11 cellular contexts compared by ENCODE assay signal in genomic region chr1:44239961-44240371, GRCh38. TPM values are rescaled to one million over a fixed set of nuclear protein-coding genes. Genes with fewer than 3 reads are reported as not detected.
DNase-seq lines count a peak whose midpoint lies in the region; ATAC-seq, FAIRE-seq and TF ChIP-seq lines count a peak whose summit lies in the region.
"Had no signal": no experiment of that assay in that cellular context is flagged by ENCODE, and none has a peak within 500 bp of the region (broad histone marks: within the 10 kb centered on the region; RNA-seq: fewer than 3 reads in every experiment).

No MANE protein-coding gene starts in this region.

- intact Hi-C loops in lower lobe of right lung (cut with DNase I): no loop called here

- peaks cover 35% of the 10 kb centered on the region for H3K4me1 Mint-ChIP-seq in HFFc6 (ENCODE audit: low read depth)
- peaks cover 7% of the 10 kb centered on the region for H3K4me1 Mint-ChIP-seq in stimulated activated effector memory CD8-positive, alpha-beta T cell treated with anti-CD3 and anti-CD28 coated beads, Interleukin-12 subunit alpha, Interleukin-12 subunit beta, amount 100 ng/mL, for 72 hours
- peaks cover 11% of the 10 kb centered on the region for H3K4me1 Mint-ChIP-seq in activated naive CD8-positive, alpha-beta T cell treated with anti-CD3 and anti-CD28 coated beads for 36 hours
- H3K4me1 Mint-ChIP-seq in activated T-cell treated with anti-CD3 and anti-CD28 coated beads, Interleukin-2, amount 50 U/mL, for 24 hours (ENCODE audit: low read depth): peaks cover 11% of the 10 kb centered on the region

- no peaks in the 10 kb centered on the region for H3K9me3 ChIP-seq in lower lobe of right lung
- no peaks in the 10 kb centered on the region for H3K9me3 ChIP-seq in small intestine (ENCODE audit: control insufficient read depth, low read depth)

- ATAC-seq in lower lobe of right lung (peak; percentile 50 to 60), HG02884 (IDR thresholded peaks at IDR 0.05; ENCODE audit: unreplicated experiment) (no peak)
- no peak for ATAC-seq in stimulated activated effector memory CD8-positive, alpha-beta T cell treated with anti-CD3 and anti-CD28 coated beads, Interleukin-12 subunit alpha, Interleukin-12 subunit beta, amount 100 ng/mL, for 72 hours

- H3K9me3 Mint-ChIP-seq in HFFc6: no peaks in the 10 kb centered on the region
- no peaks in the 10 kb centered on the region for H3K9me3 Mint-ChIP-seq in stimulated activated effector memory CD8-positive, alpha-beta T cell treated with anti-CD3 and anti-CD28 coated beads, Interleukin-12 subunit alpha, Interleukin-12 subunit beta, amount 100 ng/mL, for 72 hours
- H3K9me3 Mint-ChIP-seq in activated naive CD8-positive, alpha-beta T cell treated with anti-CD3 and anti-CD28 coated beads for 36 hours: no peaks in the 10 kb centered on the region
- H3K9me3 Mint-ChIP-seq in activated T-cell treated with anti-CD3 and anti-CD28 coated beads, Interleukin-2, amount 50 U/mL, for 24 hours: no peaks in the 10 kb centered on the region

- peak overlapping the region; percentile 69 for H3K27ac ChIP-seq in lower lobe of right lung
- H3K27ac ChIP-seq in small intestine (ENCODE audit: low read depth in 1 of 2, low read length in 1 of 2): peak overlapping the region in 1 of 2 donors; percentile 63

- H3K4me3 Mint-ChIP-seq in HFFc6: no peak overlapping the region
- no peak overlapping the region for H3K4me3 Mint-ChIP-seq in stimulated activated effector memory CD8-positive, alpha-beta T cell treated with anti-CD3 and anti-CD28 coated beads, Interleukin-12 subunit alpha, Interleukin-12 subunit beta, amount 100 ng/mL, for 72 hours
- no peak overlapping the region for H3K4me3 Mint-ChIP-seq in activated naive CD8-positive, alpha-beta T cell treated with anti-CD3 and anti-CD28 coated beads for 36 hours
- H3K4me3 Mint-ChIP-seq in activated T-cell treated with anti-CD3 and anti-CD28 coated beads, Interleukin-2, amount 50 U/mL, for 24 hours: no peak overlapping the region

- peaks cover 4% of the 10 kb centered on the region for H3K27me3 Mint-ChIP-seq in HFFc6 (ENCODE audit: insufficient read depth)
- no peaks in the 10 kb centered on the region for H3K27me3 Mint-ChIP-seq in activated naive CD8-positive, alpha-beta T cell treated with anti-CD3 and anti-CD28 coated beads for 36 hours
- H3K27me3 Mint-ChIP-seq in activated T-cell treated with anti-CD3 and anti-CD28 coated beads, Interleukin-2, amount 50 U/mL, for 24 hours: no peaks in the 10 kb centered on the region

- peak overlapping the region; percentile 83 for H3K27ac Mint-ChIP-seq in HFFc6
- peak overlapping the region; percentile 80 for H3K27ac Mint-ChIP-seq in stimulated activated effector memory CD8-positive, alpha-beta T cell treated with anti-CD3 and anti-CD28 coated beads, Interleukin-12 subunit alpha, Interleukin-12 subunit beta, amount 100 ng/mL, for 72 hours
- no peak overlapping the region for H3K27ac Mint-ChIP-seq in activated naive CD8-positive, alpha-beta T cell treated with anti-CD3 and anti-CD28 coated beads for 36 hours
- H3K27ac Mint-ChIP-seq in activated T-cell treated with anti-CD3 and anti-CD28 coated beads, Interleukin-2, amount 50 U/mL, for 24 hours: no peak overlapping the region

- FAIRE-seq in small intestine (lab: Jason Lieb, UNC): no peak
- FAIRE-seq: GM12891 had no signal

- H3K4me3 ChIP-seq in lower lobe of right lung (no peak overlapping the region), small intestine (ENCODE audit: low read depth in 1 of 2, low read length in 2 of 2) (no peak overlapping the region)

- H3K36me3 ChIP-seq in lower lobe of right lung: peaks cover 13% of the 10 kb centered on the region
- H3K36me3 ChIP-seq in small intestine (ENCODE audit: control insufficient read depth in 2 of 2, insufficient read depth in 2 of 2, low read length in 2 of 2): no peaks in the 10 kb centered on the region

- peaks cover 5% of the 10 kb centered on the region; the same call in 1 of the 2 replicates for H3K36me3 Mint-ChIP-seq in HFFc6 (ENCODE audit: low read depth)
- H3K36me3 Mint-ChIP-seq in stimulated activated effector memory CD8-positive, alpha-beta T cell treated with anti-CD3 and anti-CD28 coated beads, Interleukin-12 subunit alpha, Interleukin-12 subunit beta, amount 100 ng/mL, for 72 hours: no peaks in the 10 kb centered on the region
- H3K36me3 Mint-ChIP-seq in activated naive CD8-positive, alpha-beta T cell treated with anti-CD3 and anti-CD28 coated beads for 36 hours: peaks cover 2% of the 10 kb centered on the region
- peaks cover 40% of the 10 kb centered on the region for H3K36me3 Mint-ChIP-seq in activated T-cell treated with anti-CD3 and anti-CD28 coated beads, Interleukin-2, amount 50 U/mL, for 24 hours (ENCODE audit: low read depth)

- no peak for TF ChIP-seq CTCF in HFFc6 (IDR thresholded peaks at IDR 0.05)
- TF ChIP-seq CTCF in lower lobe of right lung (IDR thresholded peaks at IDR 0.05): no peak

- 67 to 91% (median 81%) methylated on average over 3 of the region's 3 CpGs for WGBS in small intestine, 3 donors

- peaks cover 8% of the 10 kb centered on the region for H3K4me1 ChIP-seq in lower lobe of right lung
- no peaks in the 10 kb centered on the region for H3K4me1 ChIP-seq in small intestine (ENCODE audit: control insufficient read depth in 2 of 2, insufficient read depth in 1 of 2, low read depth in 1 of 2, low read length in 1 of 2)

- no peak for DNase-seq in HFFc6
- DNase-seq in ecto neural progenitor cell (ENCODE audit: low spot score): peak; percentile 71
- peak; percentile 42 for DNase-seq in lower lobe of right lung
- no peak for DNase-seq in stimulated activated effector memory CD8-positive, alpha-beta T cell treated with anti-CD3 and anti-CD28 coated beads, Interleukin-12 subunit alpha, Interleukin-12 subunit beta, amount 100 ng/mL, for 72 hours (ENCODE audit: low spot score in 2 of 2)
- DNase-seq in activated naive CD8-positive, alpha-beta T cell treated with anti-CD3 and anti-CD28 coated beads for 36 hours: no peak
- DNase-seq in small intestine: no peak
- no peak for DNase-seq in activated T-cell treated with anti-CD3 and anti-CD28 coated beads, Interleukin-2, amount 50 U/mL, for 24 hours
- DNase-seq: NCI-H524, T-helper 1 cell had no signal

- H3K27me3 ChIP-seq in lower lobe of right lung (ENCODE audit: low read depth): no peaks in the 10 kb centered on the region
- no peaks in the 10 kb centered on the region for H3K27me3 ChIP-seq in small intestine (ENCODE audit: control insufficient read depth in 2 of 2, insufficient read depth in 2 of 2, low read length in 2 of 2)

RNA-seq across cellular contexts. Expression of gene DMAP1, which starts 26.7 kb away (rescaled TPM):
- total RNA-seq in HFFc6 (2021; fragmentation: NEBNext Ultra II Directional; extraction: Animal tissue kit (Norgen Biotek cat#: 25700)): 10 to 100 TPM; 25.7 to 34.6 (median 30.1) TPM
- 32.2 TPM for total RNA-seq in lower lobe of right lung
- 10 to 100 TPM; 31.5 to 32.3 TPM for total RNA-seq in activated naive CD8-positive, alpha-beta T cell treated with anti-CD3 and anti-CD28 coated beads for 36 hours
- 10 to 100 TPM; 34.7 to 80.8 (median 61.1) TPM for polyA plus RNA-seq in small intestine

Comparison
In these comparisons a context has a peak if more than half of its experiments do, and no peak if none do; other contexts are left out.
1. DNase-seq: peak in ecto neural progenitor cell (single experiment) and lower lobe of right lung (single experiment); none in HFFc6 (single experiment), stimulated activated effector memory CD8-positive, alpha-beta T cell treated with anti-CD3 and anti-CD28 coated beads, Interleukin-12 subunit alpha, Interleukin-12 subunit beta, amount 100 ng/mL, for 72 hours (0 of 2), activated naive CD8-positive, alpha-beta T cell treated with anti-CD3 and anti-CD28 coated beads for 36 hours (single experiment), small intestine (single experiment) and activated T-cell treated with anti-CD3 and anti-CD28 coated beads, Interleukin-2, amount 50 U/mL, for 24 hours (single experiment).
2. H3K27ac Mint-ChIP-seq: peak in HFFc6 (single experiment) and stimulated activated effector memory CD8-positive, alpha-beta T cell treated with anti-CD3 and anti-CD28 coated beads, Interleukin-12 subunit alpha, Interleukin-12 subunit beta, amount 100 ng/mL, for 72 hours (single experiment); none in activated naive CD8-positive, alpha-beta T cell treated with anti-CD3 and anti-CD28 coated beads for 36 hours (single experiment) and activated T-cell treated with anti-CD3 and anti-CD28 coated beads, Interleukin-2, amount 50 U/mL, for 24 hours (single experiment).
3. ATAC-seq: peak in lower lobe of right lung (2 of 2); none in stimulated activated effector memory CD8-positive, alpha-beta T cell treated with anti-CD3 and anti-CD28 coated beads, Interleukin-12 subunit alpha, Interleukin-12 subunit beta, amount 100 ng/mL, for 72 hours (single experiment) and HG02884 (single experiment).